Comparison of ENCODE assay signal across 18 cellular contexts in genomic region chr3:158369279-158369678, GRCh38.
DNase-seq lines count a peak whose midpoint lies in the region; ATAC-seq, FAIRE-seq and TF ChIP-seq lines count a peak whose summit lies in the region.
"Had no signal": no experiment of that assay in that cellular context is flagged by ENCODE, and none has a peak within 500 bp of the region (broad histone marks: within the 10 kb centered on the region; RNA-seq: fewer than 3 reads in every experiment).

No MANE protein-coding gene starts in this region.

- WGBS in pancreas, 2 donors = 84% methylated on average over 1 of the region's 1 CpG

- no peaks in the 10 kb centered on the region for H3K9me3 ChIP-seq in pancreas
- H3K9me3 ChIP-seq: Caco-2 had no signal

- no peaks in the 10 kb centered on the region for H3K27me3 ChIP-seq in pancreas

- TF ChIP-seq CTCF in pancreas (IDR thresholded peaks at IDR 0.05) = no peak

- no peak overlapping the region for H3K4me3 ChIP-seq in pancreas
- H3K4me3 ChIP-seq: GM23338 had no signal

- no peak overlapping the region for H3K27ac ChIP-seq in pancreas

- ATAC-seq in GM18907 (IDR thresholded peaks at IDR 0.05; ENCODE audit: unreplicated experiment) (peak; percentile 86), GM21619 (IDR thresholded peaks at IDR 0.05; ENCODE audit: unreplicated experiment) (peak; percentile 66), HG03354 (IDR thresholded peaks at IDR 0.05; ENCODE audit: poor library complexity, severe bottlenecking, unreplicated experiment) (peak; percentile 94), GM21825 (IDR thresholded peaks at IDR 0.05; ENCODE audit: unreplicated experiment) (no peak), pancreas (no peak)
- ATAC-seq: GM23338, HepG2, PC-3 had no signal

- intact Hi-C loops in pancreas (cut with DNase I) = no loop called here

- DNase-seq in kidney tubule cell (ENCODE audit: low spot score) (peak; percentile 34), pancreas (no peak), activated T-cell treated with anti-CD3 and anti-CD28 coated beads for 4 hours (no peak)
- DNase-seq: Caco-2; CD4-positive, CD25-positive, alpha-beta regulatory T cell; KG1; NCI-H1436; NCI-H2029; NCI-H2171; NCI-H774; PC-3; SW 1271 had no signal

- H3K4me1 ChIP-seq in pancreas = no peaks in the 10 kb centered on the region

- no peak for FAIRE-seq in pancreas (lab: Jason Lieb, UNC)
- FAIRE-seq: HepG2 had no signal

- H3K36me3 ChIP-seq in pancreas = no peaks in the 10 kb centered on the region

Comparison
In these comparisons a context has a peak if more than half of its experiments do, and no peak if none do; other contexts are left out.
1. ATAC-seq: peak in GM18907 (single experiment), GM21619 (single experiment) and HG03354 (single experiment); none in GM21825 (single experiment) and pancreas (0 of 4).